Comparison of ENCODE assay signal across 2 cellular contexts in genomic region chr5:56807698-56808097, GRCh38.
TF ChIP-seq lines count a peak whose summit lies in the region.

No MANE protein-coding gene starts in this region.

TF ChIP-seq in GM23338, 12 proteins besides CTCF, POLR2A, EP300 and RAD21 (continued from another document):
- no peak for TF ChIP-seq POLR2AphosphoS5 (IDR thresholded peaks at IDR 0.05; ENCODE audit: low read depth)
- no peak for TF ChIP-seq REST (IDR thresholded peaks at IDR 0.05; ENCODE audit: unreplicated experiment)
- TF ChIP-seq ZNF331 (CRISPR knock-in tag; IDR thresholded peaks at IDR 0.05; ENCODE audit: low read depth), result no peak
- TF ChIP-seq EZH2phosphoT487 (IDR thresholded peaks at IDR 0.05; ENCODE audit: unreplicated experiment), result no peak
- TF ChIP-seq CREB1 (CRISPR knock-in tag; IDR thresholded peaks at IDR 0.05; ENCODE audit: low read depth), result no peak
- TF ChIP-seq STAT1 (IDR thresholded peaks at IDR 0.05; ENCODE audit: unreplicated experiment), result no peak
- no peak for TF ChIP-seq JUNB (IDR thresholded peaks at IDR 0.05; ENCODE audit: unreplicated experiment)
- TF ChIP-seq NANOG (IDR thresholded peaks at IDR 0.05; ENCODE audit: borderline replicate concordance), result no peak
- no peak for TF ChIP-seq ZNF114 (CRISPR knock-in tag; IDR thresholded peaks at IDR 0.05)
- TF ChIP-seq ZNF462 (CRISPR knock-in tag; IDR thresholded peaks at IDR 0.05), result no peak
- TF ChIP-seq ETS1 (IDR thresholded peaks at IDR 0.05), result no peak

TF ChIP-seq in K562, 482 proteins besides CTCF, POLR2A, EP300 and RAD21 (continued from another document):
- TF ChIP-seq U2AF1 (optimal IDR thresholded peaks at IDR 0.05; ENCODE audit: low read depth, low read length), result no peak
TF ChIP-seq in K562: peak in this region for 1.
